In the genomic region with DNA sequence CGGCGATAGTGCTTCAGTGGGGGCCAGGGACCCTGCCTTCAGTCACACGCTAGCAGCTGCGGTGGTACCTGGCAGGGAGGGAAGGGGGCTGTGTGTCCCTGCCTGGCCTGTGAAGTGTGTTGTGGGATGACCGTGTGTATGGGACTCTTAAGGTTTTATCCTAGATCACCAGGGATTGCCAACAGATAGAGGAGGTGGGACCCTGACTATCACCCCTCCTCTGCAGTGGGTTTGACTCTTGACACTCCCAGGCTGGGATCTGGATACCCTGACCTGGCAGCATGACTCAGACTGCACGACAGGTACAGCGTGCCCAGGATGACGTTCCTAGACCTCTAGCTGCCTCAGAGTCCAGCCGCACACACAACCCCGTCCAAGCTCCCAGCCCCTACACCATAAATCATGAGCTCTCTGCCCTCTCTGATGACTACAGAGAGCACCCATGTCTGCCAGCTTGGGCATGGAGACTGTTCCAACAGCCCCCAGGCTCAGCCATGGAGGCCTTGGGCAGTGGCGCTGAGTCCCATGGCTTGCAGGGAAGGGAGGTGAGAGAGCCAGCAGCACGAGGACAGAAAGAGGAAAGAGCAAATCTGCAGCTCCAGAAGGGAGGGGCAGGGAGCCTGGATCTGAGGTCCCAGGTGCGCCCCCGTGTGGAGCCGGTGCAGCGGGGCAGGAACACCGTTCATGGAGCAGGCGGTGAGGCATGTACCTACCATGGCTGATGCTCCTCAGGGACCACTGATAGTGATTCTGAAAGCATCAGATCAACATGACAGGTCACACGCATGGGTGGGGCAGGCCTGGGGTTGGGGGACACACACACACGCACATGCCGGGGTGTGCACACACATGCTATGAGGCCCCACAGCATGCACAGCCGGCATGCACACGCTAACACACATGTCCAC, we compare ENCODE assay signal across 8 cellular contexts.
A peak's percentile ranks its signal among the peaks of the same experiment; 100 is the strongest.
DNase-seq lines count a peak whose midpoint lies in the region; ATAC-seq and TF ChIP-seq lines count a peak whose summit lies in the region.

No MANE protein-coding gene starts in this region.

- no peaks in the 10 kb centered on the region for H3K36me3 ChIP-seq in psoas muscle (ENCODE audit: insufficient read depth in 1 of 2, low read depth in 1 of 2)

- H3K4me3 ChIP-seq in AG04449 (ENCODE audit: low read depth, low read length): no peak overlapping the region
- H3K4me3 ChIP-seq in fibroblast of pulmonary artery (replicated peaks; ENCODE audit: low read depth, low read length): no peak overlapping the region
- no peak overlapping the region for H3K4me3 ChIP-seq in psoas muscle

- no peak overlapping the region for H3K27ac ChIP-seq in psoas muscle

- WGBS in psoas muscle, 3 donors: 44 to 55% (median 44%) methylated on average over 23 of the region's 23 CpGs

- DNase-seq in AG04449 (ENCODE audit: low read depth, low spot score) (no peak), NCI-H1694 treated with DMSO at 0.1 percent for 48 hours (lab: John Stamatoyannopoulos, UW) (peak; percentile 41), fibroblast of pulmonary artery (ENCODE audit: low read depth) (peak; percentile 57), psoas muscle (peak; percentile 57 to 80), GOT3 (lab: John Stamatoyannopoulos, UW) (no peak)

- H3K4me1 ChIP-seq in psoas muscle: no peaks in the 10 kb centered on the region

- peak; percentile 21 to 66 for ATAC-seq in activated CD4-positive, CD25-positive, alpha-beta regulatory T cell treated with anti-CD3 and anti-CD28 coated beads, Interleukin-2, amount 50 U/mL, for 24 hours
- ATAC-seq in psoas muscle: peak; percentile 62 to 89 (median 82)
- ATAC-seq in HG03196 (IDR thresholded peaks at IDR 0.05; ENCODE audit: unreplicated experiment): no peak

- intact Hi-C loops in psoas muscle (cut with DNase I): no loop called here

- H3K9me3 ChIP-seq in psoas muscle: no peaks in the 10 kb centered on the region

- CTCF ChIA-PET in AG04449 (lab: Yijun Ruan, JAX): interaction anchor here (0.9 to 3.9 kb wide), 6 partner anchors 11 to 432 kb away, joined by 3 to 25 read pairs (median 5); no protein-coding TSS in a partner anchor

- TF ChIP-seq CTCF in AG04449 (IDR thresholded peaks at IDR 0.05; ENCODE audit: insufficient read depth, low read length, missing control alignments): peak; percentile 62
- peak; percentile 78 for TF ChIP-seq CTCF in GM12874 (IDR thresholded peaks at IDR 0.05; ENCODE audit: insufficient read depth, low read depth, low read length)
- peak; percentile 45 for TF ChIP-seq CTCF in fibroblast of pulmonary artery (IDR thresholded peaks at IDR 0.05; ENCODE audit: low read length, missing control alignments)
- peak; percentile 35 for TF ChIP-seq CTCF in psoas muscle (IDR thresholded peaks at IDR 0.05)

- POLR2A ChIA-PET in AG04449 (lab: Yijun Ruan, JAX): no interaction called here

- no peaks in the 10 kb centered on the region for H3K27me3 ChIP-seq in psoas muscle (ENCODE audit: insufficient read depth in 3 of 3, low read length in 2 of 3)

Comparison
In these comparisons a context has a peak if more than half of its experiments do, and no peak if none do; other contexts are left out.
1. DNase-seq: peak in NCI-H1694 treated with DMSO at 0.1 percent for 48 hours (single experiment), fibroblast of pulmonary artery (single experiment) and psoas muscle (2 of 2); none in AG04449 (single experiment) and GOT3 (single experiment).
2. Peak in every context shown above with its lines, with median percentiles within 50 percentile points of each other: CTCF ChIP-seq.